ENCODE assay signal across 8 cellular contexts in genomic region chr14:61456720-61457119, GRCh38.
DNase-seq lines count a peak whose midpoint lies in the region; ATAC-seq and TF ChIP-seq lines count a peak whose summit lies in the region.

No MANE protein-coding gene starts in this region.

- DNase-seq in AG09319 (ENCODE audit: extremely low read depth, low read depth) (peak; percentile 32), NCI-H69 (lab: John Stamatoyannopoulos, UW) (peak; percentile 88), dedifferentiated amniotic fluid mesenchymal stem cell (ENCODE audit: extremely low spot score) (peak; percentile 77), lung microvascular endothelial cell (ENCODE audit: low read depth in 2 of 2) (peak; percentile 80 to 84)
- DNase-seq in activated CD4-positive, alpha-beta T cell treated with anti-CD3 and anti-CD28 coated beads, Interleukin-2, amount 50 U/mL, for 1 hour, result peak; percentile 85
- peak; percentile 60 to 77 for DNase-seq in stimulated activated CD8-positive, alpha-beta memory T cell treated with anti-CD3 and anti-CD28 coated beads, Interleukin-4, amount 100 ng/mL, for 1 hour (ENCODE audit: low read depth in 2 of 2, low spot score in 1 of 2)

- ATAC-seq in GM18870 (IDR thresholded peaks at IDR 0.05; ENCODE audit: unreplicated experiment) (peak; percentile 73), HG03354 (IDR thresholded peaks at IDR 0.05; ENCODE audit: poor library complexity, severe bottlenecking, unreplicated experiment) (peak; percentile 87)

- peak; percentile 90 for TF ChIP-seq CTCF in AG09319 (IDR thresholded peaks at IDR 0.05; ENCODE audit: low read depth, low read length)

Comparison
In these comparisons a context has a peak if more than half of its experiments do, and no peak if none do; other contexts are left out.
1. Peak in every context shown above with its lines: DNase-seq and ATAC-seq.
2. DNase-seq: peak in every context shown above with its lines; median percentile 88 in NCI-H69; 85 in activated CD4-positive, alpha-beta T cell treated with anti-CD3 and anti-CD28 coated beads, Interleukin-2, amount 50 U/mL, for 1 hour; 82 in lung microvascular endothelial cell; 77 in dedifferentiated amniotic fluid mesenchymal stem cell; 68 in stimulated activated CD8-positive, alpha-beta memory T cell treated with anti-CD3 and anti-CD28 coated beads, Interleukin-4, amount 100 ng/mL, for 1 hour; 32 in AG09319.